ENCODE assay signal across 8 cellular contexts in genomic region chr6:139262519-139263300, GRCh38. TPM values are rescaled to one million over a fixed set of nuclear protein-coding genes. Genes with fewer than 3 reads are reported as not detected.
A peak's percentile ranks its signal among the peaks of the same experiment; 100 is the strongest.
DNase-seq lines count a peak whose midpoint lies in the region; ATAC-seq and TF ChIP-seq lines count a peak whose summit lies in the region.

No MANE protein-coding gene starts in this region.

- H2BK120ac ChIP-seq in neuronal stem cell (ENCODE audit: low read depth, low read length), result no peak overlapping the region

- H2BK15ac ChIP-seq in neuronal stem cell (ENCODE audit: low read length), result no peak overlapping the region

- H3K36me3 ChIP-seq in ACC112 (ENCODE audit: insufficient read depth, low read length) (no peaks in the 10 kb centered on the region), neuronal stem cell (replicated peaks in 1 of 2; ENCODE audit: control insufficient read depth in 2 of 2, insufficient read depth in 2 of 2, low read length in 2 of 2) (no peaks in the 10 kb centered on the region), transverse colon (no peaks in the 10 kb centered on the region)

- H3K9me3 ChIP-seq in neuronal stem cell (replicated peaks in 1 of 2; ENCODE audit: control insufficient read depth in 2 of 2, insufficient read depth in 1 of 2, low read depth in 1 of 2, low read length in 2 of 2) (no peaks in the 10 kb centered on the region), transverse colon (no peaks in the 10 kb centered on the region)

- no peaks in the 10 kb centered on the region for H3K79me2 ChIP-seq in ACC112 (ENCODE audit: control insufficient read depth, insufficient read depth, low read length, unreplicated experiment)

- in situ Hi-C loops in transverse colon (cut with MboI; ENCODE audit: low pct_ligation_motif_present in 1 of 4, low pct_unique_long_range_greater_than_20kb in 1 of 4, low sequenced_read_pairs in 3 of 4), result no loop called here

- TF ChIP-seq POLR2A in transverse colon (IDR thresholded peaks at IDR 0.05), result no peak

- no peak overlapping the region for H3K4me2 ChIP-seq in neuronal stem cell (ENCODE audit: insufficient read depth, low read length, poor library complexity, severe bottlenecking)

- no peak overlapping the region for H3K23ac ChIP-seq in neuronal stem cell (ENCODE audit: low read depth, low read length, poor library complexity)

- no peak overlapping the region for H3K4ac ChIP-seq in neuronal stem cell (ENCODE audit: low read length)

- H3K4me3 ChIP-seq in ACC112 (ENCODE audit: low read depth, low read length) (no peak overlapping the region), neuronal stem cell (ENCODE audit: low read length in 2 of 2) (no peak overlapping the region), transverse colon (no peak overlapping the region)

- peak overlapping the region; percentile 2 for H2AFZ ChIP-seq in ACC112 (ENCODE audit: low read length, unreplicated experiment)
- peak overlapping the region; percentile 64 for H2AFZ ChIP-seq in neuronal stem cell (ENCODE audit: low read length)

- H2BK5ac ChIP-seq in neuronal stem cell (ENCODE audit: low read length), result no peak overlapping the region

- no peak overlapping the region for H3K9ac ChIP-seq in neuronal stem cell (ENCODE audit: low read depth, low read length, poor library complexity)

- no peak overlapping the region for H4K8ac ChIP-seq in neuronal stem cell (ENCODE audit: low read depth, low read length)

- no peak overlapping the region for H3K14ac ChIP-seq in neuronal stem cell (ENCODE audit: low read length)

- TF ChIP-seq EP300 in transverse colon (IDR thresholded peaks at IDR 0.05; ENCODE audit: low read depth), result no peak

- intact Hi-C loops in transverse colon (cut with DNase I; ENCODE audit: low total_unique reads), result no loop called here

- H4K91ac ChIP-seq in neuronal stem cell (ENCODE audit: low read depth, low read length, poor library complexity), result no peak overlapping the region

- ATAC-seq in GM19328 (IDR thresholded peaks at IDR 0.05; ENCODE audit: unreplicated experiment) (peak; percentile 88), HG03342 (IDR thresholded peaks at IDR 0.05; ENCODE audit: unreplicated experiment) (peak; percentile 96), HG02642 (IDR thresholded peaks at IDR 0.05; ENCODE audit: poor library complexity, unreplicated experiment) (no peak)

- no peaks in the 10 kb centered on the region for H3K4me1 ChIP-seq in ACC112 (ENCODE audit: control insufficient read depth, insufficient read depth, low read length, unreplicated experiment)
- H3K4me1 ChIP-seq in neuronal stem cell (ENCODE audit: control insufficient read depth in 2 of 2, insufficient read depth in 1 of 2, low read depth in 1 of 2, low read length in 2 of 2), result peaks cover 0 to 4% of the 10 kb centered on the region in 2 donors
- H3K4me1 ChIP-seq in transverse colon, result no peaks in the 10 kb centered on the region

- H2BK12ac ChIP-seq in neuronal stem cell (ENCODE audit: low read length), result no peak overlapping the region

- H3K27me3 ChIP-seq in ACC112 (ENCODE audit: insufficient read depth, low read length), result no peaks in the 10 kb centered on the region
- no peaks in the 10 kb centered on the region for H3K27me3 ChIP-seq in neuronal stem cell (ENCODE audit: control insufficient read depth in 3 of 3, insufficient read depth in 3 of 3, low read depth in 1 of 3, low read length in 3 of 3)
- no peaks in the 10 kb centered on the region for H3K27me3 ChIP-seq in transverse colon

- TF ChIP-seq CTCF in transverse colon (IDR thresholded peaks at IDR 0.05), result no peak

- no peak overlapping the region for H3K18ac ChIP-seq in neuronal stem cell (ENCODE audit: low read length)

- H3K27ac ChIP-seq in ACC112 (ENCODE audit: low read depth, low read length) (no peak overlapping the region), neuronal stem cell (replicated peaks; ENCODE audit: low read length) (no peak overlapping the region), transverse colon (peak overlapping the region in 1 of 4 donors; percentile 4)

- no peak overlapping the region for H2AK5ac ChIP-seq in neuronal stem cell (ENCODE audit: low read depth, low read length)

- peak; percentile 5 for DNase-seq in activated CD4-positive, alpha-beta T cell treated with anti-CD3 and anti-CD28 coated beads, Interleukin-2, amount 50 U/mL, for 1 hour
- no peak for DNase-seq in neuronal stem cell (ENCODE audit: low spot score)
- DNase-seq in transverse colon, result no peak
- no peak for DNase-seq in HCEC 1CT

- WGBS in neuronal stem cell (ENCODE audit: extremely low coverage in 2 of 2, insufficient read length in 2 of 2, insufficient replicate concordance in 1 of 2), 2 donors, result no CpG with 5 or more reads among the region's 13 CpGs
- 61 to 63% methylated on average over 13 of the region's 13 CpGs for WGBS in transverse colon (ENCODE audit: low coverage in 1 of 2), 2 donors

- no peaks in the 10 kb centered on the region for H3K79me1 ChIP-seq in neuronal stem cell (ENCODE audit: low read depth, low read length)

RNA-seq across cellular contexts. Expression of gene TXLNB, which starts 29.1 kb away (rescaled TPM):
- polyA plus RNA-seq in neuronal stem cell (2013, experiment 1 of 2), result 0.26 TPM
- 0.30 TPM for polyA plus RNA-seq in neuronal stem cell (2013, experiment 2 of 2)
- 1 to 10 TPM in 2 of 4 donors, under 1 TPM in 1, not detected in 1; 0.27 to 6.6 (median 2.1) TPM for total RNA-seq in transverse colon
